1 cellular context compared by ENCODE assay signal in genomic region chr16:55323637-55324490, GRCh38.
A peak's percentile ranks its signal among the peaks of the same experiment; 100 is the strongest.
TF ChIP-seq lines count a peak whose summit lies in the region.

IRX6 (plus strand) TSS chr16:55324203; CDS start chr16:55325092, 889 bp downstream.

TF ChIP-seq in H1, 55 proteins besides CTCF, POLR2A, EP300 and RAD21 (continued from another document):
- TF ChIP-seq POLR2AphosphoS5 (IDR thresholded peaks at IDR 0.05; ENCODE audit: low read depth, low read length), result no peak
- TF ChIP-seq CEBPB (IDR thresholded peaks at IDR 0.05; ENCODE audit: low read depth, low read length), result no peak
- TF ChIP-seq SP4 (IDR thresholded peaks at IDR 0.05; ENCODE audit: low read length), result no peak
- TF ChIP-seq MAX (IDR thresholded peaks at IDR 0.05), result 0 out of 2 replicates have a peak, but pooled peaks have one; percentile 14
- TF ChIP-seq YY1 (IDR thresholded peaks at IDR 0.05; ENCODE audit: low read depth, low read length), result 0 out of 2 replicates have a peak, but pooled peaks have one; percentile 10
- no peak for TF ChIP-seq EZH2 (IDR thresholded peaks at IDR 0.05; ENCODE audit: low read depth, low read length, severe bottlenecking)
- TF ChIP-seq E2F6 (IDR thresholded peaks at IDR 0.05), result no peak
- no peak for TF ChIP-seq RFX5 (IDR thresholded peaks at IDR 0.05; ENCODE audit: borderline replicate concordance, low read depth, low read length)
- TF ChIP-seq TCF12 (IDR thresholded peaks at IDR 0.05; ENCODE audit: low read depth, low read length), result no peak
- TF ChIP-seq BCL11A (IDR thresholded peaks at IDR 0.05; ENCODE audit: low read depth in 2 of 2, low read length in 2 of 2), result no peak
- TF ChIP-seq USF2 (IDR thresholded peaks at IDR 0.05; ENCODE audit: low read length), result no peak
- TF ChIP-seq SP1 (IDR thresholded peaks at IDR 0.05; ENCODE audit: low read depth, low read length), result no peak
- TF ChIP-seq CBX8 (IDR thresholded peaks at IDR 0.05; ENCODE audit: borderline replicate concordance, low read depth, low read length), result no peak
- TF ChIP-seq GABPA (IDR thresholded peaks at IDR 0.05; ENCODE audit: borderline replicate concordance, insufficient read depth, low read length), result 0 out of 2 replicates have a peak, but pooled peaks have one; percentile 29
- no peak for TF ChIP-seq TAF7 (optimal IDR thresholded peaks at IDR 0.05; ENCODE audit: borderline replicate concordance, low read depth, low read length)
- TF ChIP-seq SRF (IDR thresholded peaks at IDR 0.05; ENCODE audit: low read depth, low read length), result no peak
- no peak for TF ChIP-seq CTBP2 (IDR thresholded peaks at IDR 0.05; ENCODE audit: borderline replicate concordance, insufficient read depth, insufficient read length, low read length)
- TF ChIP-seq NANOG (IDR thresholded peaks at IDR 0.05; ENCODE audit: insufficient read depth, low read depth, low read length, poor library complexity, severe bottlenecking), result no peak
- no peak for TF ChIP-seq ATF3 (IDR thresholded peaks at IDR 0.05; ENCODE audit: insufficient read depth, low read depth, low read length)
- no peak for TF ChIP-seq KDM1A (IDR thresholded peaks at IDR 0.05; ENCODE audit: borderline replicate concordance, low read length)
- TF ChIP-seq BACH1 (IDR thresholded peaks at IDR 0.05; ENCODE audit: low read length), result no peak
- TF ChIP-seq RBBP5 (IDR thresholded peaks at IDR 0.05; ENCODE audit: borderline replicate concordance, low read depth, low read length), result peak; percentile 36; the same call in 1 of the 2 replicates
- TF ChIP-seq FOSL1 (IDR thresholded peaks at IDR 0.05; ENCODE audit: insufficient read depth, low read depth, low read length), result no peak
- no peak for TF ChIP-seq PHF8 (conservative IDR thresholded peaks at IDR 0.05; ENCODE audit: low read depth, low read length)
- TF ChIP-seq TBP (IDR thresholded peaks at IDR 0.05; ENCODE audit: low read depth, low read length), result peak; percentile 66; the same call in 1 of the 2 replicates
- TF ChIP-seq KDM5A (IDR thresholded peaks at IDR 0.05; ENCODE audit: low read length), result 0 out of 2 replicates have a peak, but pooled peaks have one; percentile 35
- TF ChIP-seq GTF2F1 (IDR thresholded peaks at IDR 0.05; ENCODE audit: borderline replicate concordance, low read depth, low read length), result no peak
- TF ChIP-seq JUN (IDR thresholded peaks at IDR 0.05; ENCODE audit: low read depth, low read length), result no peak
- no peak for TF ChIP-seq SP2 (IDR thresholded peaks at IDR 0.05; ENCODE audit: low read length)
- no peak for TF ChIP-seq HDAC6 (IDR thresholded peaks at IDR 0.05; ENCODE audit: low read depth, low read length)
- TF ChIP-seq SIRT6 (IDR thresholded peaks at IDR 0.05; ENCODE audit: low read length), result no peak
- 0 out of 4 replicates have a peak, but pooled peaks of 1 of the 2 experiments have one; percentile 55 for TF ChIP-seq SIN3A (conservative IDR thresholded peaks at IDR 0.05 in 1 of 2, IDR thresholded peaks at IDR 0.05 in 1 of 2; ENCODE audit: low read depth in 1 of 2, low read length in 2 of 2)
- no peak for TF ChIP-seq SUZ12 (IDR thresholded peaks at IDR 0.05; ENCODE audit: low read length)
- no peak for TF ChIP-seq ASH2L (IDR thresholded peaks at IDR 0.05; ENCODE audit: low read length)
- peak; percentile 88 for TF ChIP-seq KDM4A (IDR thresholded peaks at IDR 0.05; ENCODE audit: low read depth, low read length, severe bottlenecking)
- TF ChIP-seq BRCA1 (IDR thresholded peaks at IDR 0.05; ENCODE audit: low read depth, low read length), result no peak
- no peak for TF ChIP-seq NRF1 (IDR thresholded peaks at IDR 0.05; ENCODE audit: low read depth, low read length)
- TF ChIP-seq RNF2 (IDR thresholded peaks at IDR 0.05; ENCODE audit: borderline replicate concordance, low read depth, low read length, missing control alignments, poor library complexity, severe bottlenecking), result peak; percentile 8
- no peak for TF ChIP-seq CHD7 (IDR thresholded peaks at IDR 0.05; ENCODE audit: insufficient replicate concordance, low read length)
- no peak for TF ChIP-seq ATF2 (IDR thresholded peaks at IDR 0.05; ENCODE audit: low read length)
- no peak for TF ChIP-seq CHD2 (IDR thresholded peaks at IDR 0.05; ENCODE audit: low read length)
- TF ChIP-seq TEAD4 (IDR thresholded peaks at IDR 0.05; ENCODE audit: low read depth, low read length), result no peak
- TF ChIP-seq MAFK (IDR thresholded peaks at IDR 0.05; ENCODE audit: low read depth, low read length), result no peak
- no peak for TF ChIP-seq CREB1 (IDR thresholded peaks at IDR 0.05)
